ENCODE assay signal across 8 cellular contexts in genomic region chr2:61793389-61793836, GRCh38.
DNase-seq lines count a peak whose midpoint lies in the region; ATAC-seq, FAIRE-seq and TF ChIP-seq lines count a peak whose summit lies in the region.

No MANE protein-coding gene starts in this region.

- H4K20me1 ChIP-seq in OCI-LY1 (ENCODE audit: insufficient read depth, low read length) (no peaks in the 10 kb centered on the region), fibroblast of lung (ENCODE audit: control insufficient read depth, extremely low read depth, insufficient read depth, low read length) (no peaks in the 10 kb centered on the region)

- no peak overlapping the region for H3K9ac ChIP-seq in OCI-LY1 (ENCODE audit: low read length)
- H3K9ac ChIP-seq in fibroblast of lung (ENCODE audit: insufficient read depth, low read length) = no peak overlapping the region
- H3K9ac ChIP-seq in subcutaneous abdominal adipose tissue (ENCODE audit: low read length in 5 of 5) = no peak overlapping the region

- H3K4me1 ChIP-seq in OCI-LY1 (ENCODE audit: insufficient read depth, low read length, severe bottlenecking) = no peaks in the 10 kb centered on the region
- no peaks in the 10 kb centered on the region for H3K4me1 ChIP-seq in fibroblast of lung (ENCODE audit: control insufficient read depth, extremely low read depth, insufficient read depth, low read length)
- peaks cover 0 to 5% (median 4%) of the 10 kb centered on the region in 5 donors for H3K4me1 ChIP-seq in subcutaneous abdominal adipose tissue (ENCODE audit: control insufficient read depth in 5 of 5, insufficient read depth in 5 of 5, low read length in 5 of 5)

- peaks cover 14% of the 10 kb centered on the region for H3K27me3 Mint-ChIP-seq in neural crest cell (ENCODE audit: low read depth)

- H3K79me2 ChIP-seq in OCI-LY1 (ENCODE audit: insufficient read depth, low read length) (no peaks in the 10 kb centered on the region), fibroblast of lung (ENCODE audit: control insufficient read depth, insufficient read depth, low read length) (no peaks in the 10 kb centered on the region)

- H2AFZ ChIP-seq in OCI-LY1 (ENCODE audit: low read length) (no peak overlapping the region), fibroblast of lung (ENCODE audit: low read length) (peak overlapping the region; percentile 3)

- peak overlapping the region; percentile 22; the same call in 1 of the 2 replicates for H3K4me2 ChIP-seq in OCI-LY1 (ENCODE audit: low read length)
- peak overlapping the region; percentile 69 for H3K4me2 ChIP-seq in fibroblast of lung (ENCODE audit: extremely low read depth, insufficient read depth, low read length)

- H3K4me3 ChIP-seq in OCI-LY1 (ENCODE audit: low read depth, low read length, poor library complexity, severe bottlenecking) = no peak overlapping the region
- H3K4me3 ChIP-seq in fibroblast of lung (replicated peaks in 1 of 4; ENCODE audit: control extremely low read depth in 1 of 4, insufficient read depth in 1 of 4, low read depth in 3 of 4, low read length in 4 of 4) = peak overlapping the region in 2 of 4 experiments; percentile 20 to 31
- H3K4me3 ChIP-seq in subcutaneous abdominal adipose tissue (ENCODE audit: low read depth in 1 of 5, low read length in 5 of 5) = peak overlapping the region in 3 of 5 donors; percentile 18 to 53 (median 40)

- no peaks in the 10 kb centered on the region for H3K9me3 Mint-ChIP-seq in neural crest cell

- no peak overlapping the region for H3K27ac ChIP-seq in OCI-LY1 (ENCODE audit: low read depth, low read length, poor library complexity, severe bottlenecking)
- no peak overlapping the region for H3K27ac ChIP-seq in fibroblast of lung (ENCODE audit: insufficient read depth, low read length)
- no peak overlapping the region for H3K27ac ChIP-seq in subcutaneous abdominal adipose tissue (ENCODE audit: low read depth, low read length)

- FAIRE-seq in GM12892 (lab: Jason Lieb, UNC) = peak; percentile 42

- no peak for TF ChIP-seq POLR2A in GM12892 (IDR thresholded peaks at IDR 0.05; ENCODE audit: low read depth, low read length)

- H3K4me1 Mint-ChIP-seq in neural crest cell = peaks cover 19% of the 10 kb centered on the region

- H3K9me3 ChIP-seq in OCI-LY1 (ENCODE audit: low read length) = no peaks in the 10 kb centered on the region
- no peaks in the 10 kb centered on the region for H3K9me3 ChIP-seq in fibroblast of lung (ENCODE audit: control insufficient read depth, insufficient read depth, low read depth, low read length)
- H3K9me3 ChIP-seq in subcutaneous abdominal adipose tissue (ENCODE audit: control insufficient read depth in 5 of 5, low read length in 5 of 5) = no peaks in the 10 kb centered on the region

- ATAC-seq in HG03108 (IDR thresholded peaks at IDR 0.05; ENCODE audit: unreplicated experiment) (peak; percentile 56), GM19467 (IDR thresholded peaks at IDR 0.05; ENCODE audit: unreplicated experiment) (no peak)

- no peaks in the 10 kb centered on the region for H3F3A ChIP-seq in OCI-LY1 (ENCODE audit: insufficient read depth, low read length)

- H3K36me3 Mint-ChIP-seq in neural crest cell (ENCODE audit: low read depth) = no peaks in the 10 kb centered on the region

- H3K4me3 Mint-ChIP-seq in neural crest cell = peak overlapping the region; percentile 72

- H3K36me3 ChIP-seq in OCI-LY1 (ENCODE audit: insufficient read depth, low read length) = no peaks in the 10 kb centered on the region
- H3K36me3 ChIP-seq in fibroblast of lung (ENCODE audit: control insufficient read depth, insufficient read depth, low read length) = no peaks in the 10 kb centered on the region
- no peaks in the 10 kb centered on the region for H3K36me3 ChIP-seq in subcutaneous abdominal adipose tissue (ENCODE audit: control insufficient read depth in 5 of 5, insufficient read depth in 5 of 5, low read length in 5 of 5)

- H3K27me3 ChIP-seq in OCI-LY1 (ENCODE audit: insufficient read depth, low read length) (no peaks in the 10 kb centered on the region), fibroblast of lung (ENCODE audit: control insufficient read depth, insufficient read depth, low read length) (peaks cover 5% of the 10 kb centered on the region), subcutaneous abdominal adipose tissue (ENCODE audit: control insufficient read depth in 5 of 5, insufficient read depth in 4 of 5, low read length in 5 of 5) (no peaks in the 10 kb centered on the region)

- DNase-seq in GM12892 (ENCODE audit: insufficient read length) = peak; percentile 68
- peak; percentile 77 to 81 for DNase-seq in activated T-cell treated with anti-CD3 and anti-CD28 coated beads, Interleukin-2, amount 50 U/mL, for 48 hours
- peak; percentile 37 to 64 for DNase-seq in fibroblast of lung (ENCODE audit: low read depth in 2 of 2)
- DNase-seq in neural crest cell (ENCODE audit: low read depth, low spot score) = peak; percentile 64

- no peak overlapping the region for H3K27ac Mint-ChIP-seq in neural crest cell (ENCODE audit: unreplicated experiment)

- peak; percentile 58 for TF ChIP-seq CTCF in OCI-LY1 (IDR thresholded peaks at IDR 0.05; ENCODE audit: low read length)
- peak; percentile 39 to 72 for TF ChIP-seq CTCF in fibroblast of lung (conservative IDR thresholded peaks at IDR 0.05 in 1 of 2, IDR thresholded peaks at IDR 0.05 in 1 of 2; ENCODE audit: low read depth in 1 of 2, low read length in 2 of 2)
- peak; percentile 80 for TF ChIP-seq CTCF in neural crest cell (conservative IDR thresholded peaks at IDR 0.05)

- no peaks in the 10 kb centered on the region for H3K9me2 ChIP-seq in OCI-LY1 (ENCODE audit: low read depth, low read length)
